22 cellular contexts compared by ENCODE assay signal in the genomic region with DNA sequence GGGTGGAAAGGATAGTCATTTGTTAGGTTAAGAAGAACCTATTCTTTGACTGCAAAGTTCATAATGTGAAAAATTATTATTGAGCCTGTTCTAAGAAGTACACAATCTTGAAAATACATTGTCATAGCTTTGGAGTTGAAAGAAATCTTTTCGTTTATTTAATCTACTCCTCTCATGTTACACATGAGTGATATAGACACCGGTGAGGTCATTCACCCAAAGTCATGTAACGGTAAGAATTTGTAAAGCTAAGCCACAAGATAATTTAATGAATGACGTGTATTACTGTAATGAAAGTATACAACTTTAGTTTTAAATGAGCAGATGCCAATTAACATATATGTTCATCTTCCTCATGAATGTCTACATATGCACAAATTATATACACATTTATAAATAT.
"Had no signal": no experiment of that assay in that cellular context is flagged by ENCODE, and none has a peak within 500 bp of the region (broad histone marks: within the 10 kb centered on the region; RNA-seq: fewer than 3 reads in every experiment).

No MANE protein-coding gene starts in this region.

- H3K4me3 Mint-ChIP-seq: activated CD4-positive, alpha-beta T cell treated with anti-CD3 and anti-CD28 coated beads, Interleukin-2, amount 10 ng/mL, durations not matched to agents 7 days and 5 days; activated naive CD4-positive, alpha-beta T cell treated with anti-CD3 and anti-CD28 coated beads, Interleukin-2, amount 10 ng/mL, durations not matched to agents 7 days and 5 days; activated naive CD8-positive, alpha-beta T cell treated with anti-CD3 and anti-CD28 coated beads, Interleukin-2, amount 50 U/mL, for 24 hours; nephron progenitor cell; T-helper 1 cell treated with Interleukin-12 subunit alpha and Interleukin-12 subunit beta and Interleukin-4 antibody, amounts not matched to agents 30 μg/mL and 1 μg/mL, for 36 hours had no signal

- H3K27ac Mint-ChIP-seq: activated CD4-positive, alpha-beta T cell treated with anti-CD3 and anti-CD28 coated beads, Interleukin-2, amount 10 ng/mL, durations not matched to agents 7 days and 5 days; activated naive CD4-positive, alpha-beta T cell treated with anti-CD3 and anti-CD28 coated beads, Interleukin-2, amount 10 ng/mL, durations not matched to agents 7 days and 5 days; activated naive CD8-positive, alpha-beta T cell treated with anti-CD3 and anti-CD28 coated beads, Interleukin-2, amount 50 U/mL, for 24 hours; nephron progenitor cell; T-helper 1 cell treated with Interleukin-12 subunit alpha and Interleukin-12 subunit beta and Interleukin-4 antibody, amounts not matched to agents 30 μg/mL and 1 μg/mL, for 36 hours had no signal

- H3K36me3 ChIP-seq: cardiac muscle cell had no signal

- H3K4me3 ChIP-seq: ascending aorta, cardiac muscle cell, hepatocyte, skin epidermis, tibial artery had no signal

- H3K79me2 ChIP-seq: hepatocyte had no signal

- H3K27ac ChIP-seq: ascending aorta, cardiac muscle cell, hepatocyte, skin epidermis, tibial artery had no signal

- H2AFZ ChIP-seq: hepatocyte had no signal

- H3K4me1 Mint-ChIP-seq: activated CD4-positive, alpha-beta T cell treated with anti-CD3 and anti-CD28 coated beads, Interleukin-2, amount 10 ng/mL, durations not matched to agents 7 days and 5 days; activated naive CD4-positive, alpha-beta T cell treated with anti-CD3 and anti-CD28 coated beads, Interleukin-2, amount 10 ng/mL, durations not matched to agents 7 days and 5 days; activated naive CD8-positive, alpha-beta T cell treated with anti-CD3 and anti-CD28 coated beads, Interleukin-2, amount 50 U/mL, for 24 hours; nephron progenitor cell had no signal

- H3K27me3 ChIP-seq: ascending aorta, cardiac muscle cell, hepatocyte, tibial artery had no signal

- ATAC-seq: activated CD4-positive, CD25-positive, alpha-beta regulatory T cell treated with anti-CD3 and anti-CD28 coated beads, Interleukin-2, amount 50 U/mL, for 24 hours; activated naive CD8-positive, alpha-beta T cell treated with anti-CD3 and anti-CD28 coated beads, Interleukin-2, amount 50 U/mL, for 24 hours; left lobe of liver; stimulated activated naive CD8-positive, alpha-beta T cell treated with anti-CD3 and anti-CD28 coated beads, Interleukin-15, Interleukin-2, amounts not matched to agents 100 U/mL and 50 U/mL, for 24 hours had no signal

- H3K4me1 ChIP-seq: ascending aorta had no signal

- H3K36me3 Mint-ChIP-seq: activated naive CD4-positive, alpha-beta T cell treated with anti-CD3 and anti-CD28 coated beads, Interleukin-2, amount 10 ng/mL, durations not matched to agents 7 days and 5 days had no signal

- H3K27me3 Mint-ChIP-seq: activated CD4-positive, alpha-beta T cell treated with anti-CD3 and anti-CD28 coated beads, Interleukin-2, amount 10 ng/mL, durations not matched to agents 7 days and 5 days; activated naive CD4-positive, alpha-beta T cell treated with anti-CD3 and anti-CD28 coated beads, Interleukin-2, amount 10 ng/mL, durations not matched to agents 7 days and 5 days; activated naive CD8-positive, alpha-beta T cell treated with anti-CD3 and anti-CD28 coated beads, Interleukin-2, amount 50 U/mL, for 24 hours had no signal

- DNase-seq: activated CD4-positive, alpha-beta T cell treated with anti-CD3 and anti-CD28 coated beads, Interleukin-2, amount 10 ng/mL, durations not matched to agents 7 days and 5 days; activated CD8-positive, alpha-beta memory T cell treated with anti-CD3 and anti-CD28 coated beads for 24 hours; activated CD8-positive, alpha-beta memory T cell treated with anti-CD3 and anti-CD28 coated beads, Interleukin-2, amount 50 U/mL, for 48 hours; activated effector memory CD4-positive, alpha-beta T cell treated with Interleukin-2 at 50 U/mL for 16 hours; activated naive CD4-positive, alpha-beta T cell treated with anti-CD3 and anti-CD28 coated beads, Interleukin-2, amount 10 ng/mL, durations not matched to agents 7 days and 5 days; activated naive CD8-positive, alpha-beta T cell treated with anti-CD3 and anti-CD28 coated beads, Interleukin-2, amount 50 U/mL, for 24 hours; activated T-cell treated with anti-CD3 and anti-CD28 coated beads, Interleukin-2, amount 50 U/mL, for 48 hours; islet precursor cell; mammary epithelial cell; nephron progenitor cell; occipital lobe; retina; stimulated activated naive CD8-positive, alpha-beta T cell treated with anti-CD3 and anti-CD28 coated beads, Interleukin-15, Interleukin-2, amounts not matched to agents 100 U/mL and 50 U/mL, for 24 hours; substantia nigra; tibial artery had no signal

- H3K4me2 ChIP-seq: hepatocyte had no signal

- H3K9me3 Mint-ChIP-seq: activated CD4-positive, alpha-beta T cell treated with anti-CD3 and anti-CD28 coated beads, Interleukin-2, amount 10 ng/mL, durations not matched to agents 7 days and 5 days; activated naive CD4-positive, alpha-beta T cell treated with anti-CD3 and anti-CD28 coated beads, Interleukin-2, amount 10 ng/mL, durations not matched to agents 7 days and 5 days; nephron progenitor cell; T-helper 1 cell treated with Interleukin-12 subunit alpha and Interleukin-12 subunit beta and Interleukin-4 antibody, amounts not matched to agents 30 μg/mL and 1 μg/mL, for 36 hours had no signal
